Comparison of ENCODE assay signal across 26 cellular contexts in the genomic region with DNA sequence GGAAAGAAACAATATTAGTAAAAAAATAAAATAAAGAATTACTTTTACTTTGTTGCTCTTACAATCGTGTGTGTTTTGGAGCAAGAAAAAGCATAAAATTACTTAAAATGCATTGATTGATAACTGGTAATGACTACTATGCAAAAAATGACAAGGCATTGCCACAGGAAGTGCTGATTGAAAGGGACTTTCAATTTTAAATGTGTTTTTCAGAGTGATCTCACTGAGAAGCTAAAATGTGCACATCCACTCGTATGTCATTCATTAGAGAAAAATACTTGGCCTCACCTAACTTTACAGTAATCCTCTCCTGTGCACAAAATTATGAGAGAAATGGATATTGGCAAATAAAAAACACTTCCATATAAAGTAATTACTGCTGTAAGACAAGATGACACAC.
"Had no signal": no experiment of that assay in that cellular context is flagged by ENCODE, and none has a peak within 500 bp of the region (broad histone marks: within the 10 kb centered on the region; RNA-seq: fewer than 3 reads in every experiment).

No MANE protein-coding gene starts in this region.

- H3K36me3 ChIP-seq: adrenal gland, cardiac muscle cell, colonic mucosa, left ventricle myocardium inferior, ovary, thoracic aorta had no signal

- H3K27me3 Mint-ChIP-seq: activated naive CD8-positive, alpha-beta T cell; progenitor cell of endocrine pancreas; stimulated activated naive CD8-positive, alpha-beta T cell treated with anti-CD3 and anti-CD28 coated beads, Interleukin-15, Interleukin-2, amounts not matched to agents 100 ng/mL and 50 ng/mL, for 24 hours had no signal

- H3K27ac ChIP-seq: adrenal gland, body of pancreas, cardiac muscle cell, colonic mucosa, epithelial cell of prostate, left ventricle myocardium inferior, ovary, skin epidermis, thoracic aorta had no signal

- H3K27ac Mint-ChIP-seq: activated naive CD8-positive, alpha-beta T cell; nephron; progenitor cell of endocrine pancreas; stimulated activated effector memory CD8-positive, alpha-beta T cell treated with anti-CD3 and anti-CD28 coated beads, Interleukin-12 subunit alpha, Interleukin-12 subunit beta, amount 100 ng/mL, for 72 hours; stimulated activated naive CD8-positive, alpha-beta T cell treated with anti-CD3 and anti-CD28 coated beads, Interleukin-15, Interleukin-2, amounts not matched to agents 100 ng/mL and 50 ng/mL, for 24 hours had no signal

- H3K4me1 Mint-ChIP-seq: nephron; stimulated activated effector memory CD8-positive, alpha-beta T cell treated with anti-CD3 and anti-CD28 coated beads, Interleukin-12 subunit alpha, Interleukin-12 subunit beta, amount 100 ng/mL, for 72 hours had no signal

- H3K9me3 ChIP-seq: adrenal gland, body of pancreas, colonic mucosa, left ventricle myocardium inferior, ovary, thoracic aorta had no signal

- DNase-seq: activated CD4-positive, alpha-beta T cell treated with anti-CD3 and anti-CD28 coated beads for 4 hours; activated CD4-positive, alpha-beta T cell treated with anti-CD3 and anti-CD28 coated beads, Interleukin-2, amount 50 U/mL, for 4 hours; activated CD8-positive, alpha-beta memory T cell treated with anti-CD3 and anti-CD28 coated beads for 24 hours; activated effector memory CD4-positive, alpha-beta T cell treated with Interleukin-2 at 50 U/mL for 16 hours; activated naive CD4-positive, alpha-beta T cell treated with Interleukin-2 at 50 U/mL for 16 hours; adrenal gland; aorta; body of pancreas; cerebellar nuclear complex; colonic mucosa; effector CD8-positive, alpha-beta T cell; left ventricle myocardium inferior; ovary; stimulated activated CD4-positive, alpha-beta T cell treated with anti-CD3 and anti-CD28 coated beads, Interleukin-4, amount 100 ng/mL, for 24 hours; trophoblast cell had no signal

- H3K9me3 Mint-ChIP-seq: nephron; stimulated activated naive CD8-positive, alpha-beta T cell treated with anti-CD3 and anti-CD28 coated beads, Interleukin-15, Interleukin-2, amounts not matched to agents 100 ng/mL and 50 ng/mL, for 24 hours had no signal

- H3K4me3 ChIP-seq: adrenal gland, body of pancreas, cardiac muscle cell, colonic mucosa, left ventricle myocardium inferior, lung, ovary, skin epidermis, thoracic aorta had no signal

- H3K4me1 ChIP-seq: adrenal gland, body of pancreas, colonic mucosa, left ventricle myocardium inferior had no signal

- H3K27me3 ChIP-seq: adrenal gland, body of pancreas, cardiac muscle cell, colonic mucosa, ovary had no signal

- ATAC-seq: body of pancreas; sciatic nerve; stimulated activated effector memory CD8-positive, alpha-beta T cell treated with anti-CD3 and anti-CD28 coated beads, Interleukin-12 subunit alpha, Interleukin-12 subunit beta, amount 100 ng/mL, for 72 hours had no signal

- H3K36me3 Mint-ChIP-seq: activated naive CD8-positive, alpha-beta T cell; stimulated activated effector memory CD8-positive, alpha-beta T cell treated with anti-CD3 and anti-CD28 coated beads, Interleukin-12 subunit alpha, Interleukin-12 subunit beta, amount 100 ng/mL, for 72 hours had no signal

- H3K4me3 Mint-ChIP-seq: activated naive CD8-positive, alpha-beta T cell; nephron; stimulated activated effector memory CD8-positive, alpha-beta T cell treated with anti-CD3 and anti-CD28 coated beads, Interleukin-12 subunit alpha, Interleukin-12 subunit beta, amount 100 ng/mL, for 72 hours; stimulated activated naive CD8-positive, alpha-beta T cell treated with anti-CD3 and anti-CD28 coated beads, Interleukin-15, Interleukin-2, amounts not matched to agents 100 ng/mL and 50 ng/mL, for 24 hours had no signal
